Comparison of ENCODE assay signal across 1 cellular context in the genomic region with DNA sequence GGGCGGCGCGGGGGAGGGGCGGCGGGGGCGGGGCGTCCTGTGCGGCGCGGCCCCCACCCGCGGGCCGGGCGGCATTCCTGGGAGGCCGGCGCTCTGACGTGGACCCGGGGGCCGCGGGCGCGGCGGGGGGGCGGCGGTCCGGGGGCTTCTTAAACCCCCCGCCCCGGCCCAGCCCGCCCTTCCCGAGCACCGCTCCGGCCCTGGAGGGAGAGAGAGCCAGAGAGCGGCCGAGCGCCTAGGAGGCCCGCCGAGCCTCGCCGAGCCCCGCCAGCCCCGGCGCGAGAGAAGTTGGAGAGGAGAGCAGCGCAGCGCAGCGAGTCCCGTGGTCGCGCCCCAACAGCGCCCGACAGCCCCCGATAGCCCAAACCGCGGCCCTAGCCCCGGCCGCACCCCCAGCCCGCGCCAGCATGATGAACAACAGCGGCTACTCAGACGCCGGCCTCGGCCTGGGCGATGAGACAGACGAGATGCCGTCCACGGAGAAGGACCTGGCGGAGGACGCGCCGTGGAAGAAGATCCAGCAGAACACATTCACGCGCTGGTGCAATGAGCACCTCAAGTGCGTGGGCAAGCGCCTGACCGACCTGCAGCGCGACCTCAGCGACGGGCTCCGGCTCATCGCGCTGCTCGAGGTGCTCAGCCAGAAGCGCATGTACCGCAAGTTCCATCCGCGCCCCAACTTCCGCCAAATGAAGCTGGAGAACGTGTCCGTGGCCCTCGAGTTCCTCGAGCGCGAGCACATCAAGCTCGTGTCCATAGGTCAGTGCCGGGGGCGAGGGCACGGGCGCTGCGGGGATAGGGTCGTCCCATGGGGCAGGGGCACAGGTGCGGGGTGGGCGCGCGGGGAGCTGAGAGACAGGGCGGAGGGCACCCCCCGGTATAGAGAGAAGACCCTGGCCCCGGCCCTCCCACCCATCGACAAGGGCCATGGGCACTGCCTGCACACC.
A peak's percentile ranks its signal among the peaks of the same experiment; 100 is the strongest.
TF ChIP-seq lines count a peak whose summit lies in the region.

Gene FLNC, plus strand, starts transcription at position 176 of the 947 bp plus-strand sequence. Its CDS starts 232 bp downstream, at position 408.

TF ChIP-seq in Ishikawa, 13 proteins besides CTCF, POLR2A, EP300 and RAD21:
- TF ChIP-seq TEAD4 (IDR thresholded peaks at IDR 0.05) (peak; percentile 41; the same call in 1 of the 2 replicates), FOXM1 (IDR thresholded peaks at IDR 0.05; ENCODE audit: borderline replicate concordance, low read depth) (no peak)
TF ChIP-seq in Ishikawa: peak in this region for 1.
